Comparison of ENCODE assay signal across 11 cellular contexts in the genomic region with DNA sequence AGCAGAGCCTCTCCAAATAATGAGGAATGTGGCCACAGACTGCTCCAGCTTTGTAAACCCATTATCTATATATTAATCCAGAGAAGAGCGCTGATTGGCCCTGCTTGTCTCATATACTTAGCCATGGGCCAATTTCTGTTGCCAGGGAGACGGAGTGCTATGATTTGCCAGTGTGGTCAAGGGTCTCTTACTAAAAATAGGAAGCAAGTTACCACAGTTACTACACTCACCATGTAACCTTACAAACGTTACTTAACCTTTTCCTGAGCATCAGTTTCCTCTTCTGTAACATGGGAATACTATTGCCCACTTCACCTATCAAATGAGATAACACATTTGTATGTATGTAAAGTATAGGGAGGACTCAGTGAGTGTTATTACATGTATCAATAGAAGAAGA. TPM values are rescaled to one million over a fixed set of nuclear protein-coding genes. Genes with fewer than 3 reads are reported as not detected.
DNase-seq lines count a peak whose midpoint lies in the region; ATAC-seq and TF ChIP-seq lines count a peak whose summit lies in the region.
"Had no signal": no experiment of that assay in that cellular context is flagged by ENCODE, and none has a peak within 500 bp of the region (broad histone marks: within the 10 kb centered on the region; RNA-seq: fewer than 3 reads in every experiment).

No MANE protein-coding gene starts in this region.

- TF ChIP-seq POLR2A in heart left ventricle (IDR thresholded peaks at IDR 0.05): no peak
- TF ChIP-seq POLR2A in adrenal gland (IDR thresholded peaks at IDR 0.05): no peak
- no peak for TF ChIP-seq POLR2A in uterus (IDR thresholded peaks at IDR 0.05)

- intact Hi-C loops in heart left ventricle (cut with DNase I): loop anchor here in 9 of 10 donors (2.0 to 10.0 kb wide), 11 partner anchors 39 to 219 kb away; a partner anchor contains a TSS
- intact Hi-C loops in adrenal gland (cut with DNase I): loop anchor here (5.0 to 10.0 kb wide), 3 partner anchors 44 to 201 kb away; a partner anchor contains a TSS
- intact Hi-C loops in uterus (cut with DNase I; ENCODE audit: low total_unique reads): no loop called here

- WGBS in heart left ventricle, 4 donors: 76 to 87% (median 80%) methylated on average over 3 of the region's 3 CpGs
- 73 to 81% (median 81%) methylated on average over 3 of the region's 3 CpGs for WGBS in adrenal gland, 4 donors

- no peaks in the 10 kb centered on the region for H3K9me3 ChIP-seq in cardiac muscle cell (ENCODE audit: low read depth)
- H3K9me3 ChIP-seq in heart left ventricle: no peaks in the 10 kb centered on the region
- H3K9me3 ChIP-seq in adrenal gland (replicated peaks in 1 of 3): no peaks in the 10 kb centered on the region
- H3K9me3 ChIP-seq in muscle layer of duodenum (ENCODE audit: control insufficient read depth in 1 of 2, low read length in 2 of 2): no peaks in the 10 kb centered on the region
- H3K9me3 ChIP-seq in uterus: no peaks in the 10 kb centered on the region

- H3K36me3 ChIP-seq in cardiac muscle cell: no peaks in the 10 kb centered on the region
- no peaks in the 10 kb centered on the region for H3K36me3 ChIP-seq in heart left ventricle
- H3K36me3 ChIP-seq in adrenal gland (replicated peaks in 1 of 2): no peaks in the 10 kb centered on the region
- H3K36me3 ChIP-seq in muscle layer of duodenum (ENCODE audit: control insufficient read depth in 1 of 2, insufficient read depth in 2 of 2, low read length in 2 of 2): no peaks in the 10 kb centered on the region
- no peaks in the 10 kb centered on the region for H3K36me3 ChIP-seq in uterus

- DNase-seq in cardiac muscle cell (ENCODE audit: low read depth in 1 of 2, low spot score in 1 of 2) (peak; percentile 29 to 35), heart left ventricle (no peak), adrenal gland (no peak), uterus (no peak), NCI-H1694 (lab: John Stamatoyannopoulos, UW) (no peak), GM03348 (ENCODE audit: low spot score) (no peak)
- DNase-seq: CD4-positive, CD25-positive, alpha-beta regulatory T cell; effector CD4-positive, alpha-beta T cell had no signal

- H3K4me1 ChIP-seq in cardiac muscle cell (ENCODE audit: low read depth) (peaks cover 16% of the 10 kb centered on the region), heart left ventricle (peaks cover 0 to 28% (median 11%) of the 10 kb centered on the region in 12 donors), adrenal gland (replicated peaks in 1 of 2) (peaks cover 7 to 18% of the 10 kb centered on the region in 2 donors), muscle layer of duodenum (ENCODE audit: control insufficient read depth in 1 of 2, insufficient read depth in 2 of 2, low read length in 2 of 2) (peaks cover 4 to 14% of the 10 kb centered on the region in 2 donors), uterus (no peaks in the 10 kb centered on the region)

- H3K27ac ChIP-seq in cardiac muscle cell (no peak overlapping the region), heart left ventricle (peak overlapping the region in 3 of 12 donors; percentile 30 to 76 (median 36)), adrenal gland (peak overlapping the region in 3 of 5 donors; percentile 48 to 68 (median 66)), muscle layer of duodenum (ENCODE audit: low read length) (peak overlapping the region; percentile 82), uterus (peak overlapping the region; percentile 18 to 70)

- no peaks in the 10 kb centered on the region for H3K27me3 ChIP-seq in cardiac muscle cell
- H3K27me3 ChIP-seq in heart left ventricle: no peaks in the 10 kb centered on the region
- no peaks in the 10 kb centered on the region for H3K27me3 ChIP-seq in adrenal gland
- H3K27me3 ChIP-seq in muscle layer of duodenum (ENCODE audit: low read depth, low read length): no peaks in the 10 kb centered on the region
- no peaks in the 10 kb centered on the region for H3K27me3 ChIP-seq in uterus

- TF ChIP-seq CTCF in cardiac muscle cell (IDR thresholded peaks at IDR 0.05; ENCODE audit: low read depth, low read length) (no peak), heart left ventricle (IDR thresholded peaks at IDR 0.05) (no peak), adrenal gland (IDR thresholded peaks at IDR 0.05) (no peak), uterus (IDR thresholded peaks at IDR 0.05) (no peak)

- no peak overlapping the region for H3K4me3 ChIP-seq in cardiac muscle cell
- H3K4me3 ChIP-seq in heart left ventricle: no peak overlapping the region
- no peak overlapping the region for H3K4me3 ChIP-seq in adrenal gland
- H3K4me3 ChIP-seq in muscle layer of duodenum (ENCODE audit: low read depth in 1 of 2, low read length in 2 of 2): no peak overlapping the region
- no peak overlapping the region for H3K4me3 ChIP-seq in uterus

- no peak for ATAC-seq in heart left ventricle
- no peak for ATAC-seq in HG02970 (IDR thresholded peaks at IDR 0.05; ENCODE audit: low FRiP score, unreplicated experiment)

RNA-seq across cellular contexts. Expression of a gene that starts 7.7 kb away (rescaled TPM):
- total RNA-seq in cardiac muscle cell (0.35 TPM in 1 of 2 replicates, not detected in the other), heart left ventricle (1 to 10 TPM in 8 of 9 donors, not detected in 1; 1.3 to 4.0 (median 2.4) TPM), adrenal gland (10 to 100 TPM in 1 of 8 donors, 1 to 10 TPM in 5, under 1 TPM in 1, not detected in 1; 0.31 to 44.1 (median 1.3) TPM), uterus (1 to 10 TPM in 2 of 4 donors, not detected in 2; 2.1 to 2.7 TPM)
- polyA plus RNA-seq in cardiac muscle cell (2.3 and 3.7 TPM in 2 replicates), heart left ventricle (1 to 10 TPM; 2.8 to 5.1 TPM), adrenal gland (1 to 10 TPM in 2 of 3 donors, under 1 TPM in 1; 0.48 to 4.2 (median 3.8) TPM)
- total RNA-seq: CD4-positive, CD25-positive, alpha-beta regulatory T cell had no signal
- polyA plus RNA-seq: CD4-positive, CD25-positive, alpha-beta regulatory T cell had no signal

RNA-seq across cellular contexts. Expression of a gene that starts 24.3 kb away (rescaled TPM):
- total RNA-seq in cardiac muscle cell (1.8 TPM in 1 of 2 replicates, not detected in the other), heart left ventricle (1 to 10 TPM in 4 of 9 donors, under 1 TPM in 3, not detected in 2; 0.57 to 5.9 (median 1.1) TPM), adrenal gland (1 to 10 TPM in 2 of 8 donors, under 1 TPM in 3, not detected in 3; 0.28 to 2.9 (median 0.54) TPM), uterus (1 to 10 TPM in 2 of 4 donors, not detected in 2; 1.2 to 3.7 TPM)
- polyA plus RNA-seq in cardiac muscle cell (0.42 and 0.86 TPM in 2 replicates), heart left ventricle (1 to 10 TPM; 1.6 to 5.2 TPM), adrenal gland (1 to 10 TPM in 2 of 3 donors, not detected in 1; 1.9 to 3.8 TPM)
- total RNA-seq: CD4-positive, CD25-positive, alpha-beta regulatory T cell; T-helper 1 cell treated with Interleukin-12 subunit alpha and Interleukin-12 subunit beta and Interleukin-4 antibody, amounts not matched to agents 30 ng/mL and 1 ng/mL, for 36 hours had no signal
- polyA plus RNA-seq: CD4-positive, CD25-positive, alpha-beta regulatory T cell had no signal

RNA-seq across cellular contexts. Expression of a gene that starts 27.7 kb away (rescaled TPM):
- 74.1 and 89.4 TPM in 2 replicates for total RNA-seq in cardiac muscle cell
- 129 and 133 TPM in 2 replicates for polyA plus RNA-seq in cardiac muscle cell
- 100 to 1,000 TPM in 4 of 9 donors, 10 to 100 TPM in 5; 56.9 to 214 (median 96.1) TPM for total RNA-seq in heart left ventricle
- polyA plus RNA-seq in heart left ventricle: 100 to 1,000 TPM; 214 to 398 TPM
- 100 to 1,000 TPM in 4 of 8 donors, 10 to 100 TPM in 4; 57.9 to 291 (median 99.9) TPM for total RNA-seq in adrenal gland
- polyA plus RNA-seq in adrenal gland: 100 to 1,000 TPM in 2 of 3 donors, 10 to 100 TPM in 1; 26.7 to 742 (median 455) TPM
- total RNA-seq in uterus: 100 to 1,000 TPM in 3 of 4 donors, 10 to 100 TPM in 1; 58.9 to 226 (median 155) TPM

RNA-seq across cellular contexts. Expression of a gene that starts 32.6 kb away (rescaled TPM):
- total RNA-seq in cardiac muscle cell (not detected in 2 replicates), heart left ventricle (not detected), adrenal gland (not detected), uterus (not detected)
- polyA plus RNA-seq in cardiac muscle cell (0.31 and 0.52 TPM in 2 replicates), heart left ventricle (not detected), adrenal gland (not detected)

RNA-seq across cellular contexts. Expression of a gene that starts 37.6 kb away (rescaled TPM):
- total RNA-seq in cardiac muscle cell (13.7 and 23.1 TPM in 2 replicates), heart left ventricle (100 to 1,000 TPM; 157 to 415 (median 301) TPM), adrenal gland (100 to 1,000 TPM; 252 to 609 (median 372) TPM), uterus (100 to 1,000 TPM in 3 of 4 donors, 10 to 100 TPM in 1; 55.5 to 729 (median 448) TPM)
- polyA plus RNA-seq in cardiac muscle cell (40.7 and 54.7 TPM in 2 replicates), heart left ventricle (1,000 to 10,000 TPM in 1 of 2 donors, 100 to 1,000 TPM in 1; 371 to 1,213 TPM), adrenal gland (1,000 to 10,000 TPM in 2 of 3 donors, 100 to 1,000 TPM in 1; 121 to 4,129 (median 3,763) TPM)

Comparison
In these comparisons a context has a peak if more than half of its experiments do, and no peak if none do; other contexts are left out.
1. DNase-seq: peak in cardiac muscle cell (2 of 2); none in heart left ventricle (0 of 5), adrenal gland (0 of 7), uterus (0 of 2), NCI-H1694 (single experiment) and GM03348 (single experiment).